19 cellular contexts compared by ENCODE assay signal in genomic region chr6:101509556-101509955, GRCh38.
"Had no signal": no experiment of that assay in that cellular context is flagged by ENCODE, and none has a peak within 500 bp of the region (broad histone marks: within the 10 kb centered on the region; RNA-seq: fewer than 3 reads in every experiment).

No MANE protein-coding gene starts in this region.

- ATAC-seq: activated CD8-positive, alpha-beta T cell treated with anti-CD3 and anti-CD28 coated beads for 36 hours; activated naive CD4-positive, alpha-beta T cell treated with anti-CD3 and anti-CD28 coated beads, Interleukin-2, amount 50 U/mL, for 72 hours; activated T-cell treated with anti-CD3 and anti-CD28 coated beads, Interleukin-2, amount 50 U/mL, for 4 hours; gastroesophageal sphincter; heart right ventricle; left colon; pancreas; stimulated activated memory B cell treated with anti-CD40 and anti-IgM and Interleukin-4, amounts not matched to agents 10 μg/mL and 1 μg/mL and 100 μg/mL, for 72 hours had no signal

- H3K9me3 ChIP-seq: gastroesophageal sphincter, heart right ventricle, pancreas, thyroid gland had no signal

- H3K4me1 ChIP-seq: gastroesophageal sphincter, heart right ventricle, pancreas, thyroid gland had no signal

- H3K27me3 ChIP-seq: gastroesophageal sphincter, heart right ventricle, pancreas, thyroid gland had no signal

- H3K4me3 ChIP-seq: gastroesophageal sphincter, heart right ventricle, lung, pancreas, thyroid gland had no signal

- DNase-seq: activated B cell treated with CpG ODN at 0.5 μM for 24 hours; activated CD4-positive, alpha-beta T cell treated with anti-CD3 and anti-CD28 coated beads for 48 hours; activated CD8-positive, alpha-beta T cell treated with anti-CD3 and anti-CD28 coated beads for 36 hours; activated gamma-delta T cell; activated T-cell treated with anti-CD3 and anti-CD28 coated beads, Interleukin-2, amount 50 U/mL, for 4 hours; amniotic stem cell; cortex of kidney; effector CD8-positive, alpha-beta T cell; heart right ventricle; left colon; midbrain; naive B cell; pancreas; stimulated activated CD4-positive, alpha-beta T cell treated with anti-CD3 and anti-CD28 coated beads, Interleukin-2, amount 100 ng/mL, for 48 hours; thyroid gland had no signal

- H3K36me3 ChIP-seq: gastroesophageal sphincter, heart right ventricle, pancreas, thyroid gland had no signal

- H3K27ac ChIP-seq: gastroesophageal sphincter, heart right ventricle, pancreas, thyroid gland had no signal
